13 cellular contexts compared by ENCODE assay signal in the genomic region with DNA sequence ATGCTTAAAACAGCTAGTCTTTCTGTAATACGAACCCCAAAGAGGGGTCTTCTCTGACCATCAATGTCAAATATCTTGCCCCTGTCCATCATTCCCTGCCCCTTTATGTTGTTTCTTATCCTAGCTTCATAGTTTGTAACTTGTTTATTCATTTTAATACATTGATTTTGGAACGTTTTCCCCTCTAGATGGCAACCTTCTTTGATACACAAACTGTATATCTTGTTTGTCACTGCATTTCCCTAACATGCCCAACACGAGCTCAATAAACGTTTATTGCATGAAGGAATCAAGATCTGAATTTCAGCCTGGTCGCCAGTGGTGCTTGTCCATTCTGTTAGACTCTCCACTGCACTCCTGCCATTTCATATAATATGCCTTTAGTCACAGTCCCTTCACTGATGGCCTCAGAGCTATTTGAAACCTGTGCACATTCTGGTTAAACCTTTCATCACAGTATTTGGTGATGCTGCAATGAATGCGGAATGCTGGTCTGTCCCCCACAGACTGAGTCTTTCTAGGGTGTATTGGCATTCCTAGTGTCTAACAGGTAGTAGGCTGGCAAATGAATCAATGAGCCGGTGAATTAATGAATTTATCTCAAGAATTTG. TPM values are rescaled to one million over a fixed set of nuclear protein-coding genes. Genes with fewer than 3 reads are reported as not detected.
DNase-seq lines count a peak whose midpoint lies in the region; ATAC-seq and TF ChIP-seq lines count a peak whose summit lies in the region.
"Had no signal": no experiment of that assay in that cellular context is flagged by ENCODE, and none has a peak within 500 bp of the region (broad histone marks: within the 10 kb centered on the region; RNA-seq: fewer than 3 reads in every experiment).

No MANE protein-coding gene starts in this region.

- peaks cover 6% of the 10 kb centered on the region; the same call in 1 of the 2 replicates for H3K27me3 ChIP-seq in ACC112 (ENCODE audit: insufficient read depth, low read length)
- H3K27me3 ChIP-seq in HCT116 (ENCODE audit: insufficient read depth, low read length): peaks cover 32% of the 10 kb centered on the region
- H3K27me3 ChIP-seq in right lobe of liver: no peaks in the 10 kb centered on the region

- POLR2A ChIA-PET in HCT116 (lab: Charles Lee): no interaction called here

- DNase-seq in HCT116 (ENCODE audit: low read depth, low spot score): no peak
- DNase-seq in SK-MEL-5 (ENCODE audit: low read depth, low spot score): peak; percentile 20
- peak; percentile 49 for DNase-seq in globus pallidus (ENCODE audit: low spot score)
- no peak for DNase-seq in cerebellar nuclear complex (lab: John Stamatoyannopoulos, UW)
- DNase-seq in NCI-H446 (lab: John Stamatoyannopoulos, UW): no peak
- DNase-seq in NCI-H524 (lab: John Stamatoyannopoulos, UW): no peak
- DNase-seq in right lobe of liver: no peak
- DNase-seq: activated gamma-delta T cell; GF-D8; NCI-H2029 treated with DMSO at 0.1 percent for 48 hours; stimulated activated naive CD4-positive, alpha-beta T cell had no signal

- no peak overlapping the region for H2AFZ ChIP-seq in ACC112 (ENCODE audit: low read length, unreplicated experiment)
- H2AFZ ChIP-seq in HCT116 (ENCODE audit: low read depth, low read length, poor library complexity, severe bottlenecking): no peak overlapping the region

- H3K9me2 ChIP-seq in HCT116 (ENCODE audit: insufficient read depth): no peaks in the 10 kb centered on the region

- no peaks in the 10 kb centered on the region for H3K9me3 ChIP-seq in HCT116 (ENCODE audit: control insufficient read depth in 1 of 2, insufficient read depth in 1 of 2, low read depth in 1 of 2, low read length in 2 of 2)
- no peaks in the 10 kb centered on the region for H3K9me3 ChIP-seq in right lobe of liver

- CTCF ChIA-PET in HCT116 (lab: Charles Lee): interaction anchor here (0.6 to 1.1 kb wide), 9 partner anchors 9 to 1013 kb away, joined by 3 to 5 read pairs (median 3); no protein-coding TSS in a partner anchor

- RAD21 ChIA-PET in HCT116 (lab: Charles Lee; ENCODE audit: low non-redundant PET in 1 of 2, low total read pairs in 2 of 2, uncharacterized antibody in 2 of 2, unreplicated experiment in 2 of 2): no interaction called here

- WGBS in right lobe of liver (ENCODE audit: insufficient coverage, low coverage, low lambda C conversion rate, missing lambda C conversion rate): 34% methylated on average over 6 of the region's 7 CpGs

- H3K4me1 ChIP-seq in ACC112 (ENCODE audit: control insufficient read depth, insufficient read depth, low read length, unreplicated experiment): peaks cover 14% of the 10 kb centered on the region
- H3K4me1 ChIP-seq in HCT116 (ENCODE audit: control insufficient read depth in 1 of 2, insufficient read depth in 2 of 2, low read length in 2 of 2): no peaks in the 10 kb centered on the region
- H3K4me1 ChIP-seq in right lobe of liver: no peaks in the 10 kb centered on the region

- H3K4me2 ChIP-seq in HCT116 (ENCODE audit: low read length): no peak overlapping the region

- peak overlapping the region; percentile 63 for H3K27ac ChIP-seq in ACC112 (ENCODE audit: low read depth, low read length)
- no peak overlapping the region for H3K27ac ChIP-seq in HCT116 (ENCODE audit: low read depth, low read length)
- no peak overlapping the region for H3K27ac ChIP-seq in right lobe of liver

- in situ Hi-C loops in SK-MEL-5 (cut with HindIII; ENCODE audit: low pct_unique_long_range_greater_than_20kb, low sequenced_read_pairs): no loop called here

- BruUV-seq in HCT116 (replicated peaks; lab: Mats Ljungman, UMichigan): no TSS peak

- intact Hi-C loops in HCT116 (cut with micrococcal nuclease): loop anchor here (5.0 kb wide), 1 partner anchor 92 kb away; no protein-coding TSS in a partner anchor
- intact Hi-C loops in right lobe of liver (cut with DNase I): no loop called here

- ATAC-seq in HCT116: 0 out of 2 replicates have a peak, but pooled peaks have one; percentile 27
- no peak for ATAC-seq in right lobe of liver

- no peaks in the 10 kb centered on the region for H4K20me1 ChIP-seq in HCT116 (ENCODE audit: insufficient read depth)

- TF ChIP-seq CTCF in HCT116 (IDR thresholded peaks at IDR 0.05 in 2 of 3, conservative IDR thresholded peaks at IDR 0.05 in 1 of 3; ENCODE audit: borderline replicate concordance in 1 of 3, insufficient read depth in 1 of 3, low read depth in 2 of 3, low read length in 2 of 3) (peak; percentile 4 to 35 (median 8); a peak in 2 of 6 replicates), right lobe of liver (IDR thresholded peaks at IDR 0.05) (no peak)

- TF ChIP-seq POLR2A in HCT116 (IDR thresholded peaks at IDR 0.05; ENCODE audit: borderline replicate concordance, extremely low read depth, insufficient read depth, insufficient read length) (no peak), right lobe of liver (IDR thresholded peaks at IDR 0.05) (no peak)

- H3K9ac ChIP-seq in HCT116 (ENCODE audit: low read length): no peak overlapping the region

- H3K79me2 ChIP-seq in ACC112 (ENCODE audit: control insufficient read depth, insufficient read depth, low read length, unreplicated experiment): no peaks in the 10 kb centered on the region
- no peaks in the 10 kb centered on the region for H3K79me2 ChIP-seq in HCT116 (ENCODE audit: insufficient read depth, low read length)

- peak; percentile 14; the same call in 1 of the 2 replicates for TF ChIP-seq RAD21 in HCT116 (IDR thresholded peaks at IDR 0.05; ENCODE audit: low read depth)

- no peak overlapping the region for H3K4me3 ChIP-seq in ACC112 (ENCODE audit: low read depth, low read length)
- no peak overlapping the region for H3K4me3 ChIP-seq in HCT116 (replicated peaks in 1 of 2; ENCODE audit: low read depth in 1 of 2, low read length in 2 of 2)
- H3K4me3 ChIP-seq in right lobe of liver: no peak overlapping the region

- H3K36me3 ChIP-seq in ACC112 (ENCODE audit: insufficient read depth, low read length) (no peaks in the 10 kb centered on the region), HCT116 (ENCODE audit: control insufficient read depth in 1 of 2, insufficient read depth in 2 of 2, low read length in 2 of 2) (no peaks in the 10 kb centered on the region), right lobe of liver (no peaks in the 10 kb centered on the region)

TF ChIP-seq in HCT116, 20 proteins besides CTCF, POLR2A, EP300 and RAD21 (continues in another document):
- TF ChIP-seq ZNF274 (IDR thresholded peaks at IDR 0.05; ENCODE audit: low read depth, low read length): no peak
- TF ChIP-seq, protein P1, sequence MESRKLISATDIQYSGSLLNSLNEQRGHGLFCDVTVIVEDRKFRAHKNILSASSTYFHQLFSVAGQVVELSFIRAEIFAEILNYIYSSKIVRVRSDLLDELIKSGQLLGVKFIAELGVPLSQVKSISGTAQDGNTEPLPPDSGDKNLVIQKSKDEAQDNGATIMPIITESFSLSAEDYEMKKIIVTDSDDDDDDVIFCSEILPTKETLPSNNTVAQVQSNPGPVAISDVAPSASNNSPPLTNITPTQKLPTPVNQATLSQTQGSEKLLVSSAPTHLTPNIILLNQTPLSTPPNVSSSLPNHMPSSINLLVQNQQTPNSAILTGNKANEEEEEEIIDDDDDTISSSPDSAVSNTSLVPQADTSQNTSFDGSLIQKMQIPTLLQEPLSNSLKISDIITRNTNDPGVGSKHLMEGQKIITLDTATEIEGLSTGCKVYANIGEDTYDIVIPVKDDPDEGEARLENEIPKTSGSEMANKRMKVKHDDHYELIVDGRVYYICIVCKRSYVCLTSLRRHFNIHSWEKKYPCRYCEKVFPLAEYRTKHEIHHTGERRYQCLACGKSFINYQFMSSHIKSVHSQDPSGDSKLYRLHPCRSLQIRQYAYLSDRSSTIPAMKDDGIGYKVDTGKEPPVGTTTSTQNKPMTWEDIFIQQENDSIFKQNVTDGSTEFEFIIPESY (IDR thresholded peaks at IDR 0.05; ENCODE audit: extremely low read depth, insufficient replicate concordance, low read length): no peak
- TF ChIP-seq, protein P2, sequence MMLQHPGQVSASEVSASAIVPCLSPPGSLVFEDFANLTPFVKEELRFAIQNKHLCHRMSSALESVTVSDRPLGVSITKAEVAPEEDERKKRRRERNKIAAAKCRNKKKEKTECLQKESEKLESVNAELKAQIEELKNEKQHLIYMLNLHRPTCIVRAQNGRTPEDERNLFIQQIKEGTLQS (IDR thresholded peaks at IDR 0.05): no peak
- no peak for TF ChIP-seq YY1 (IDR thresholded peaks at IDR 0.05; ENCODE audit: extremely low read depth, insufficient replicate concordance, low read depth, low read length)
- TF ChIP-seq, protein P3, sequence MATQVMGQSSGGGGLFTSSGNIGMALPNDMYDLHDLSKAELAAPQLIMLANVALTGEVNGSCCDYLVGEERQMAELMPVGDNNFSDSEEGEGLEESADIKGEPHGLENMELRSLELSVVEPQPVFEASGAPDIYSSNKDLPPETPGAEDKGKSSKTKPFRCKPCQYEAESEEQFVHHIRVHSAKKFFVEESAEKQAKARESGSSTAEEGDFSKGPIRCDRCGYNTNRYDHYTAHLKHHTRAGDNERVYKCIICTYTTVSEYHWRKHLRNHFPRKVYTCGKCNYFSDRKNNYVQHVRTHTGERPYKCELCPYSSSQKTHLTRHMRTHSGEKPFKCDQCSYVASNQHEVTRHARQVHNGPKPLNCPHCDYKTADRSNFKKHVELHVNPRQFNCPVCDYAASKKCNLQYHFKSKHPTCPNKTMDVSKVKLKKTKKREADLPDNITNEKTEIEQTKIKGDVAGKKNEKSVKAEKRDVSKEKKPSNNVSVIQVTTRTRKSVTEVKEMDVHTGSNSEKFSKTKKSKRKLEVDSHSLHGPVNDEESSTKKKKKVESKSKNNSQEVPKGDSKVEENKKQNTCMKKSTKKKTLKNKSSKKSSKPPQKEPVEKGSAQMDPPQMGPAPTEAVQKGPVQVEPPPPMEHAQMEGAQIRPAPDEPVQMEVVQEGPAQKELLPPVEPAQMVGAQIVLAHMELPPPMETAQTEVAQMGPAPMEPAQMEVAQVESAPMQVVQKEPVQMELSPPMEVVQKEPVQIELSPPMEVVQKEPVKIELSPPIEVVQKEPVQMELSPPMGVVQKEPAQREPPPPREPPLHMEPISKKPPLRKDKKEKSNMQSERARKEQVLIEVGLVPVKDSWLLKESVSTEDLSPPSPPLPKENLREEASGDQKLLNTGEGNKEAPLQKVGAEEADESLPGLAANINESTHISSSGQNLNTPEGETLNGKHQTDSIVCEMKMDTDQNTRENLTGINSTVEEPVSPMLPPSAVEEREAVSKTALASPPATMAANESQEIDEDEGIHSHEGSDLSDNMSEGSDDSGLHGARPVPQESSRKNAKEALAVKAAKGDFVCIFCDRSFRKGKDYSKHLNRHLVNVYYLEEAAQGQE (IDR thresholded peaks at IDR 0.05; ENCODE audit: low read depth): no peak
- TF ChIP-seq EGR1 (IDR thresholded peaks at IDR 0.05; ENCODE audit: low read depth): no peak

RNA-seq across cellular contexts. Expression of a gene that starts 55.0 kb away (rescaled TPM):
- total RNA-seq in HCT116 (2021; ENCODE audit: unreplicated experiment): 0.20 TPM
- 1.5 and 1.6 TPM in 2 replicates for polyA plus RNA-seq in HCT116 (2012)
- total RNA-seq in SK-MEL-5 (2014; rRNA removed; shearing (Covaris generic)): 9.9 and 34.8 TPM in 2 replicates
- 13.9 and 20.8 TPM in 2 replicates for polyA plus RNA-seq in SK-MEL-5 (2015; cell fraction: cytosol; rRNA removed)
- 23.4 and 39.8 TPM in 2 replicates for polyA plus RNA-seq in SK-MEL-5 (2015; cell fraction: nucleus; rRNA removed)
- total RNA-seq in right lobe of liver: 10 to 100 TPM in 5 of 6 experiments, 1 to 10 TPM in 1; 8.4 to 22.8 (median 13.3) TPM
- polyA plus RNA-seq: CD14-positive monocyte had no signal

Comparison
In these comparisons a context has a peak if more than half of its experiments do, and no peak if none do; other contexts are left out.
1. DNase-seq: peak in SK-MEL-5 (single experiment) and globus pallidus (single experiment); none in HCT116 (single experiment), cerebellar nuclear complex (0 of 2), NCI-H446 (0 of 2), NCI-H524 (0 of 2) and right lobe of liver (0 of 3).
2. CTCF ChIP-seq: peak in HCT116 (3 of 3); none in right lobe of liver (0 of 4).